8 cellular contexts compared by ENCODE assay signal in the genomic region with DNA sequence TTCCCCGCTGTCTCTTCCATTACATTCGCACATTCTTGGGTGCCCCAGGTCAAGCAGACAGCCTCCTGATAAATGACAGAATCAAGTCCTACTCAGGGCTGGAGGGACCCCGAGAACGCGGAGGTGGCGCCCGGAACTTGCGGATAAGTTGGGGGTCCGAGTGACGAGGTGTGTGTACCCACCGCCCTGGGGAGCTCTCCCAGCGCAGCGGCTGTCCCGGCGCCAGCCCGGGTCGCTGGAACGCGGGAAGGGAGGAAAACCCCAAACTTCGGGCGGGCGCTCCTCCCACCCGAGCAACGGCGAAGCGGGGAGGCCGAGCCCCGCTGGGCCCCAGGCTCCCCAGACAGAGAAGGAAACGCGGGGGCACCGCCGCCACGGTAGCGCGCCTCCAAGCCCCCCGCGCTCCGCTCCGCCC. TPM values are rescaled to one million over a fixed set of nuclear protein-coding genes. Genes with fewer than 3 reads are reported as not detected.
A peak's percentile ranks its signal among the peaks of the same experiment; 100 is the strongest.
DNase-seq lines count a peak whose midpoint lies in the region; ATAC-seq, FAIRE-seq and TF ChIP-seq lines count a peak whose summit lies in the region.

No MANE protein-coding gene starts in this region.

- POLR2A ChIA-PET in activated CD8-positive, alpha-beta T cell treated with anti-CD3 and anti-CD28 coated beads, Interleukin-2, amount 10 ng/mL, durations not matched to agents 7 days and 5 days (lab: Charles Lee), result interaction anchor here (0.6 to 4.1 kb wide), 4 partner anchors 9 to 179 kb away, joined by 3 to 32 read pairs (median 6); a partner anchor contains a TSS

- TF ChIP-seq POLR2A in GM12891 (IDR thresholded peaks at IDR 0.05; ENCODE audit: low read depth, low read length), result peak; percentile 21; the same call in 1 of the 2 replicates

- no peaks in the 10 kb centered on the region for H3K9me3 ChIP-seq in iPS DF 6.9 (ENCODE audit: control insufficient read depth, insufficient read depth, low read length)

- peaks cover 18% of the 10 kb centered on the region for H3K36me3 Mint-ChIP-seq in activated CD8-positive, alpha-beta T cell treated with anti-CD3 and anti-CD28 coated beads, Interleukin-2, amount 10 ng/mL, durations not matched to agents 7 days and 5 days (ENCODE audit: low read depth)
- H3K36me3 Mint-ChIP-seq in stimulated activated effector memory CD8-positive, alpha-beta T cell treated with anti-CD3 and anti-CD28 coated beads, Interleukin-12 subunit alpha, Interleukin-12 subunit beta, amount 100 ng/mL, for 72 hours, result no peaks in the 10 kb centered on the region

- H3K9me3 Mint-ChIP-seq in activated CD8-positive, alpha-beta T cell treated with anti-CD3 and anti-CD28 coated beads, Interleukin-2, amount 10 ng/mL, durations not matched to agents 7 days and 5 days (ENCODE audit: insufficient read depth), result no peaks in the 10 kb centered on the region
- H3K9me3 Mint-ChIP-seq in stimulated activated effector memory CD8-positive, alpha-beta T cell treated with anti-CD3 and anti-CD28 coated beads, Interleukin-12 subunit alpha, Interleukin-12 subunit beta, amount 100 ng/mL, for 72 hours, result no peaks in the 10 kb centered on the region

- WGBS in iPS DF 6.9 (ENCODE audit: insufficient coverage, insufficient read length), result no CpG with 5 or more reads among the region's 39 CpGs

- H3K36me3 ChIP-seq in iPS DF 6.9 (ENCODE audit: control insufficient read depth, insufficient read depth, low read length), result no peaks in the 10 kb centered on the region

- H3K4me3 ChIP-seq in iPS DF 6.9 (ENCODE audit: low read length), result peak overlapping the region; percentile 89; the same call in 1 of the 2 replicates

- H3K27ac ChIP-seq in iPS DF 6.9 (ENCODE audit: low read length), result no peak overlapping the region

- CTCF ChIA-PET in activated CD8-positive, alpha-beta T cell treated with anti-CD3 and anti-CD28 coated beads, Interleukin-2, amount 10 ng/mL, durations not matched to agents 7 days and 5 days (lab: Charles Lee), result interaction anchor here (0.8 to 1.8 kb wide), 8 partner anchors 9 to 77 kb away, joined by 3 to 12 read pairs (median 4); a partner anchor contains a TSS

- peak overlapping the region; percentile 90 for H3K4me3 Mint-ChIP-seq in activated CD8-positive, alpha-beta T cell treated with anti-CD3 and anti-CD28 coated beads, Interleukin-2, amount 10 ng/mL, durations not matched to agents 7 days and 5 days
- peak overlapping the region; percentile 96 for H3K4me3 Mint-ChIP-seq in stimulated activated effector memory CD8-positive, alpha-beta T cell treated with anti-CD3 and anti-CD28 coated beads, Interleukin-12 subunit alpha, Interleukin-12 subunit beta, amount 100 ng/mL, for 72 hours

- no peaks in the 10 kb centered on the region for H3K27me3 ChIP-seq in iPS DF 6.9 (ENCODE audit: control insufficient read depth, insufficient read depth, low read length)

- DNase-seq in GM12891 (ENCODE audit: insufficient read length, low spot score), result no peak
- peak; percentile 34 for DNase-seq in activated CD8-positive, alpha-beta T cell treated with anti-CD3 and anti-CD28 coated beads, Interleukin-2, amount 10 ng/mL, durations not matched to agents 7 days and 5 days
- no peak for DNase-seq in iPS DF 6.9 (ENCODE audit: low read depth, low spot score)
- no peak for DNase-seq in stimulated activated effector memory CD8-positive, alpha-beta T cell treated with anti-CD3 and anti-CD28 coated beads, Interleukin-12 subunit alpha, Interleukin-12 subunit beta, amount 100 ng/mL, for 72 hours (ENCODE audit: low spot score in 2 of 2)
- no peak for DNase-seq in NCI-H2196 (lab: John Stamatoyannopoulos, UW; ENCODE audit: unreplicated experiment)

- peaks cover 52% of the 10 kb centered on the region for H3K4me1 Mint-ChIP-seq in activated CD8-positive, alpha-beta T cell treated with anti-CD3 and anti-CD28 coated beads, Interleukin-2, amount 10 ng/mL, durations not matched to agents 7 days and 5 days (ENCODE audit: low read depth)
- H3K4me1 Mint-ChIP-seq in stimulated activated effector memory CD8-positive, alpha-beta T cell treated with anti-CD3 and anti-CD28 coated beads, Interleukin-12 subunit alpha, Interleukin-12 subunit beta, amount 100 ng/mL, for 72 hours, result peaks cover 43% of the 10 kb centered on the region

- H3K27me3 Mint-ChIP-seq in activated CD8-positive, alpha-beta T cell treated with anti-CD3 and anti-CD28 coated beads, Interleukin-2, amount 10 ng/mL, durations not matched to agents 7 days and 5 days (ENCODE audit: low read depth), result no peaks in the 10 kb centered on the region

- peak overlapping the region; percentile 87 for H3K27ac Mint-ChIP-seq in activated CD8-positive, alpha-beta T cell treated with anti-CD3 and anti-CD28 coated beads, Interleukin-2, amount 10 ng/mL, durations not matched to agents 7 days and 5 days
- peak overlapping the region; percentile 97 for H3K27ac Mint-ChIP-seq in stimulated activated effector memory CD8-positive, alpha-beta T cell treated with anti-CD3 and anti-CD28 coated beads, Interleukin-12 subunit alpha, Interleukin-12 subunit beta, amount 100 ng/mL, for 72 hours

- peak; percentile 4 for ATAC-seq in HG03066 (IDR thresholded peaks at IDR 0.05; ENCODE audit: low read depth, unreplicated experiment)
- ATAC-seq in activated CD8-positive, alpha-beta T cell treated with anti-CD3 and anti-CD28 coated beads, Interleukin-2, amount 10 ng/mL, durations not matched to agents 7 days and 5 days, result peak; percentile 1
- ATAC-seq in stimulated activated effector memory CD8-positive, alpha-beta T cell treated with anti-CD3 and anti-CD28 coated beads, Interleukin-12 subunit alpha, Interleukin-12 subunit beta, amount 100 ng/mL, for 72 hours, result peak; percentile 1
- ATAC-seq in HG03354 (IDR thresholded peaks at IDR 0.05; ENCODE audit: poor library complexity, severe bottlenecking, unreplicated experiment), result no peak
- no peak for ATAC-seq in HG03565 (IDR thresholded peaks at IDR 0.05; ENCODE audit: unreplicated experiment)

- FAIRE-seq in GM12891 (lab: Jason Lieb, UNC), result no peak

- H3K4me1 ChIP-seq in iPS DF 6.9 (ENCODE audit: control insufficient read depth, insufficient read depth, low read length), result 0 out of 2 replicates have a peak, but pooled peaks cover 1% of the 10 kb centered on the region

TF ChIP-seq in GM12891, 5 proteins besides CTCF, POLR2A, EP300 and RAD21:
- no peak for TF ChIP-seq PAX5 (IDR thresholded peaks at IDR 0.05; ENCODE audit: insufficient read depth, low read length, severe bottlenecking)
- TF ChIP-seq POU2F2 (IDR thresholded peaks at IDR 0.05; ENCODE audit: low read depth, low read length), result peak; percentile 6

RNA-seq across cellular contexts. Expression of a gene that starts 0.6 kb away (rescaled TPM):
- 26.1 TPM for polyA plus RNA-seq in GM12891 (2012; ENCODE audit: low read depth, missing spikeins)
- 10 to 100 TPM; 64.5 to 69.7 TPM for total RNA-seq in activated CD8-positive, alpha-beta T cell treated with anti-CD3 and anti-CD28 coated beads, Interleukin-2, amount 10 ng/mL, durations not matched to agents 7 days and 5 days

RNA-seq across cellular contexts. Expression of a gene that starts 23.8 kb away (rescaled TPM):
- polyA plus RNA-seq in GM12891 (2012; ENCODE audit: low read depth, missing spikeins), result 2.8 TPM
- 10 to 100 TPM in 1 of 2 experiments, 1 to 10 TPM in 1; 9.6 to 11.7 TPM for total RNA-seq in activated CD8-positive, alpha-beta T cell treated with anti-CD3 and anti-CD28 coated beads, Interleukin-2, amount 10 ng/mL, durations not matched to agents 7 days and 5 days

RNA-seq across cellular contexts. Expression of a gene that starts 48.6 kb away (rescaled TPM):
- 11.4 TPM for polyA plus RNA-seq in GM12891 (2012; ENCODE audit: low read depth, missing spikeins)
- total RNA-seq in activated CD8-positive, alpha-beta T cell treated with anti-CD3 and anti-CD28 coated beads, Interleukin-2, amount 10 ng/mL, durations not matched to agents 7 days and 5 days, result 10 to 100 TPM; 45.1 to 50.7 TPM

Comparison
In these comparisons a context has a peak if more than half of its experiments do, and no peak if none do; other contexts are left out.
1. ATAC-seq: peak in HG03066 (single experiment), activated CD8-positive, alpha-beta T cell treated with anti-CD3 and anti-CD28 coated beads, Interleukin-2, amount 10 ng/mL, durations not matched to agents 7 days and 5 days (single experiment) and stimulated activated effector memory CD8-positive, alpha-beta T cell treated with anti-CD3 and anti-CD28 coated beads, Interleukin-12 subunit alpha, Interleukin-12 subunit beta, amount 100 ng/mL, for 72 hours (single experiment); none in HG03354 (single experiment) and HG03565 (single experiment).